In the genomic region with DNA sequence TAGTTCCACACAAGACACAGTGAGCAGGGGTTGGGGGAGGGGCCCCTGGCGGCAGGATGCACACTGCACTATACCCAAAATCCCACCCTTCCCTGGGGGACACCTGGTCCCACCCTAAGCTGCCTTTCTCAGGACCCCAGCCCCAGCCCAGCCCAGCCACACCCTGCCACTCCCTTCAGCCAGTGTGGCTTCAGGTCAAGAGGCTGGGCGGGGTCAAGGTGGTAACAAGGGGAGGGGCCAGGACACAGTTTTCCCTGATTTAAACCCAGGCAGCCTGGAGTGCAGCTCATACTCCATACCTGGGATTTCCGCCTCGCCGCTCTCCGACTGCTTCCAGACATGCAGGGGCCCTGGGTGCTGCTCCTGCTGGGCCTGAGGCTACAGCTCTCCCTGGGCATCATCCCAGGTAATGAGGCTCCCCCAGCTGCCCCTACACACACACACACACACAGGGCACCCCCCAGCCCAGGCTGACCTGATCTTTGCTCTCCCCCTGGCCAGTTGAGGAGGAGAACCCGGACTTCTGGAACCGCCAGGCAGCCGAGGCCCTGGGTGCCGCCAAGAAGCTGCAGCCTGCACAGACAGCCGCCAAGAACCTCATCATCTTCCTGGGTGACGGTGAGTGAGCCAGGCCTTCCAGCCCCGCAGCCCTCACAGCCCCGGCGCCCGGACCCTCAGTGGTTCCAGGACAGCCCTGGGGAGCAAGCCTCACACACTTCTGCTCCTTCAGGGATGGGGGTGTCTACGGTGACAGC, we compare ENCODE assay signal across 20 cellular contexts. TPM values are rescaled to one million over a fixed set of nuclear protein-coding genes. Genes with fewer than 3 reads are reported as not detected.
DNase-seq lines count a peak whose midpoint lies in the region; TF ChIP-seq lines count a peak whose summit lies in the region.
"Had no signal": no experiment of that assay in that cellular context is flagged by ENCODE, and none has a peak within 500 bp of the region (broad histone marks: within the 10 kb centered on the region; RNA-seq: fewer than 3 reads in every experiment).

A gene (plus strand): TSS at position 289 of the 755 bp plus-strand sequence. CDS start 51 bp downstream, at position 340.

- no peaks in the 10 kb centered on the region for H3K4me1 ChIP-seq in HEK293 (ENCODE audit: control insufficient read depth, insufficient read depth, low read length)

- H3K36me3 Mint-ChIP-seq in progenitor cell of endocrine pancreas (ENCODE audit: insufficient read depth) (no peaks in the 10 kb centered on the region), Calu3 (ENCODE audit: insufficient read depth, unreplicated experiment) (no peaks in the 10 kb centered on the region)

- peaks cover 24% of the 10 kb centered on the region for H3K27me3 Mint-ChIP-seq in progenitor cell of endocrine pancreas
- peaks cover 13% of the 10 kb centered on the region for H3K27me3 Mint-ChIP-seq in Calu3 (ENCODE audit: unreplicated experiment)

- DNase-seq in G401 (ENCODE audit: low spot score) (no peak), islet precursor cell (peak; percentile 47), progenitor cell of endocrine pancreas (ENCODE audit: low spot score, unreplicated experiment) (no peak), Calu3 (no peak), SW480 (ENCODE audit: low spot score) (no peak)
- no peak for DNase-seq in activated CD4-positive, alpha-beta T cell treated with anti-CD3 and anti-CD28 coated beads for 48 hours
- DNase-seq: DMS 273 treated with DMSO at 0.1 percent for 48 hours, GF-D8, HFFc6, KBM-7, NCI-H1105 treated with DMSO at 0.1 percent for 48 hours, NCI-H1694, NCI-H774, OCI-M1, SHP77 had no signal

- H3K4me3 Mint-ChIP-seq in progenitor cell of endocrine pancreas (ENCODE audit: low read depth) (no peak within 1 kb of the TSS), Calu3 (ENCODE audit: low read depth, unreplicated experiment) (no peak within 1 kb of the TSS)
- H3K4me3 Mint-ChIP-seq: HFFc6 had no signal

- H3K27ac ChIP-seq in HEK293 (ENCODE audit: extremely low read depth, low read depth, low read length) = no peak within 1 kb of the TSS
- H3K27ac ChIP-seq: C4-2B, SK-N-MC had no signal

- no peak for TF ChIP-seq CTCF in HEK293 (tag by site-specific recombination; IDR thresholded peaks at IDR 0.05)
- TF ChIP-seq CTCF in progenitor cell of endocrine pancreas (IDR thresholded peaks at IDR 0.05; ENCODE audit: unreplicated experiment) = no peak
- no peak for TF ChIP-seq CTCF in Calu3 (IDR thresholded peaks at IDR 0.05; ENCODE audit: unreplicated experiment)

- H3K27ac Mint-ChIP-seq in progenitor cell of endocrine pancreas (peak within 1 kb of the TSS; percentile 37), Calu3 (ENCODE audit: unreplicated experiment) (no peak within 1 kb of the TSS)
- H3K27ac Mint-ChIP-seq: HFFc6 had no signal

- intact Hi-C loops in Calu3 (cut with micrococcal nuclease; ENCODE audit: unreplicated experiment) = no loop called here

- H3K9me3 Mint-ChIP-seq in progenitor cell of endocrine pancreas (ENCODE audit: low read depth) = no peaks in the 10 kb centered on the region
- H3K9me3 Mint-ChIP-seq in Calu3 (ENCODE audit: low read depth, unreplicated experiment) = no peaks in the 10 kb centered on the region
- H3K9me3 Mint-ChIP-seq: HFFc6 had no signal

- no peak within 1 kb of the TSS for H3K4me3 ChIP-seq in HEK293 (ENCODE audit: low read depth, low read length)
- H3K4me3 ChIP-seq: SK-N-MC had no signal

- in situ Hi-C loops in G401 (cut with HindIII; ENCODE audit: low sequenced_read_pairs) = no loop called here

- no TSS peak for BruUV-seq in Calu3 (replicated peaks; lab: Mats Ljungman, UMichigan)

- POLR2A ChIA-PET in HEK293 (lab: Yijun Ruan, JAX) = no interaction called here

- H3K36me3 ChIP-seq in HEK293 (ENCODE audit: control insufficient read depth in 2 of 2, insufficient read depth in 1 of 2, low read length in 2 of 2) = no peaks in the 10 kb centered on the region

- H3K4me1 Mint-ChIP-seq in progenitor cell of endocrine pancreas (ENCODE audit: low read depth) (peaks cover 2% of the 10 kb centered on the region), Calu3 (ENCODE audit: low read depth, unreplicated experiment) (no peaks in the 10 kb centered on the region)

- H3K9me3 ChIP-seq in HEK293 (ENCODE audit: control insufficient read depth, insufficient read depth, low read depth, low read length) = no peaks in the 10 kb centered on the region

- CTCF ChIA-PET in HEK293 (lab: Yijun Ruan, JAX) (no interaction called here), Calu3 (lab: Charles Lee) (no interaction called here)

TF ChIP-seq in HEK293, 187 proteins besides CTCF, POLR2A, EP300 and RAD21:
- TF ChIP-seq SCRT1 (tag by site-specific recombination; IDR thresholded peaks at IDR 0.05; ENCODE audit: borderline replicate concordance) (no peak), KLF1 (tag by site-specific recombination; IDR thresholded peaks at IDR 0.05) (peak; percentile 98)

RNA-seq across cellular contexts. Expression of the gene that starts here (rescaled TPM):
- 203 and 218 TPM in 2 replicates for total RNA-seq in G401 (2014; rRNA removed; shearing (Covaris generic))
- total RNA-seq in progenitor cell of endocrine pancreas (not detected in 2 replicates), Calu3 (2022) (not detected in 2 replicates)
- total RNA-seq: HFFc6, NCI-H460, RPMI7951 had no signal

Comparison
In these comparisons a context has a peak if more than half of its experiments do, and no peak if none do; other contexts are left out.
1. RNA of the gene that starts here (total RNA-seq): 203 to 218 TPM in G401; not detected in progenitor cell of endocrine pancreas and not detected in Calu3; every median in the first group is over 100 times any median in the second.